In genomic region chr10:24153016-24153415, GRCh38 we compare ENCODE assay signal across 16 cellular contexts.
"Had no signal": no experiment of that assay in that cellular context is flagged by ENCODE, and none has a peak within 500 bp of the region (broad histone marks: within the 10 kb centered on the region; RNA-seq: fewer than 3 reads in every experiment).

No MANE protein-coding gene starts in this region.

- H3K4me3 Mint-ChIP-seq: activated CD4-positive, alpha-beta T cell treated with anti-CD3 and anti-CD28 coated beads, Interleukin-2, amount 10 ng/mL, durations not matched to agents 7 days and 5 days; immature natural killer cell; naive thymus-derived CD4-positive, alpha-beta T cell; T-helper 2 cell treated with Interferon-gamma antibody and Interleukin-4, amounts not matched to agents 5 μg/mL and 100 μg/mL, for 36 hours had no signal

- H3K4me1 Mint-ChIP-seq: activated CD4-positive, alpha-beta T cell treated with anti-CD3 and anti-CD28 coated beads, Interleukin-2, amount 10 ng/mL, durations not matched to agents 7 days and 5 days; immature natural killer cell; naive thymus-derived CD4-positive, alpha-beta T cell had no signal

- H3K36me3 Mint-ChIP-seq: immature natural killer cell; naive thymus-derived CD4-positive, alpha-beta T cell had no signal

- H3K27ac ChIP-seq: colonic mucosa, esophagus squamous epithelium, foreskin keratinocyte, transverse colon, vagina had no signal

- H3K27ac Mint-ChIP-seq: activated CD4-positive, alpha-beta T cell treated with anti-CD3 and anti-CD28 coated beads, Interleukin-2, amount 10 ng/mL, durations not matched to agents 7 days and 5 days; immature natural killer cell; naive thymus-derived CD4-positive, alpha-beta T cell; T-helper 2 cell treated with Interferon-gamma antibody and Interleukin-4, amounts not matched to agents 5 μg/mL and 100 μg/mL, for 36 hours had no signal

- H3K36me3 ChIP-seq: colonic mucosa, esophagus squamous epithelium, transverse colon, vagina had no signal

- DNase-seq: activated CD4-positive, alpha-beta T cell treated with anti-CD3 and anti-CD28 coated beads, Interleukin-2, amount 10 ng/mL, durations not matched to agents 7 days and 5 days; activated CD4-positive, CD25-positive, alpha-beta regulatory T cell; activated naive CD4-positive, alpha-beta T cell; caudate nucleus; colonic mucosa; esophagus squamous epithelium; immature natural killer cell; left cardiac atrium; naive thymus-derived CD4-positive, alpha-beta T cell; stimulated activated naive CD8-positive, alpha-beta T cell treated with anti-CD3 and anti-CD28 coated beads, Interleukin-15, Interleukin-2, amounts not matched to agents 100 U/mL and 50 U/mL, for 24 hours; transverse colon had no signal

- ATAC-seq: foreskin keratinocyte; naive thymus-derived CD4-positive, alpha-beta T cell; stimulated activated naive CD8-positive, alpha-beta T cell treated with anti-CD3 and anti-CD28 coated beads, Interleukin-15, Interleukin-2, amounts not matched to agents 100 U/mL and 50 U/mL, for 24 hours had no signal

- H3K9me3 ChIP-seq: colonic mucosa, transverse colon, vagina had no signal

- H3K27me3 Mint-ChIP-seq: activated CD4-positive, alpha-beta T cell treated with anti-CD3 and anti-CD28 coated beads, Interleukin-2, amount 10 ng/mL, durations not matched to agents 7 days and 5 days had no signal

- H3K4me3 ChIP-seq: colonic mucosa, esophagus squamous epithelium, lung, skin epidermis, transverse colon, vagina had no signal
